1 cellular context compared by ENCODE assay signal in the genomic region with DNA sequence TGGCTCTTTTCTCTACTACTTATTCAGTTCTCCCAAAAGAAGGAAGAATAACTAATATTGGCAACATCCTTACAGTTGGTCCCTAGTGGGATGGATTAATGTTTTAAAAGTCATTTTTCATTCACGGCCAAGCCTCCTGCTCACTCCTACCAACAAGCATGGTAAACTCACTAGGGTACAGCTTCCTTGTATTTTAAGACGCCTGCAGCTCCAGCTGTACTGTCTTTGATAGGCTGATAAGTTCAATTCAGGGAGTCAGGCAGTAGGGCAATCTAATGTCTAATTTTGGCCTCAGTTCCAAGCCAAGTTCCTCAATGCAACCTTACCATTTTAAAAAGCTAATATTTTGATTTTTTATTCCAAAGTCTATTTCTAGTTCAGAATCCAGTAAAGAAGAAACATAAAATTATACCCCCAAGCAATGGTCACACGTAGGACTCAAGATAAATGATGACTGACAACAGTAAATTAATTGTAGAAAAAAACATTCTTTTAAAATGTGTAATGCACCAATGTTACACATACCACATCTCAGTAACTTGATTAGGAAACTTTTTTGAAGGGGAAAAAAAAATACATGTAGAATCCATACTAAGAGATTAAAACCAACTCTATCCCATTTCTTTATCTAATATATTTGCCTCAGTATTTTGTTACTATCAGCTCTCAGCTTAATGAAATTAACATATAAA.
TF ChIP-seq lines count a peak whose summit lies in the region.

No MANE protein-coding gene starts in this region.

TF ChIP-seq in K562, 482 proteins besides CTCF, POLR2A, EP300 and RAD21:
- TF ChIP-seq GTF2E2 (tag; IDR thresholded peaks at IDR 0.05) = no peak
- TF ChIP-seq ZNF445 (CRISPR knock-in tag; IDR thresholded peaks at IDR 0.05; ENCODE audit: low read depth) = no peak
- TF ChIP-seq SNIP1 (IDR thresholded peaks at IDR 0.05; ENCODE audit: low read depth) = no peak
- TF ChIP-seq, protein P1, sequence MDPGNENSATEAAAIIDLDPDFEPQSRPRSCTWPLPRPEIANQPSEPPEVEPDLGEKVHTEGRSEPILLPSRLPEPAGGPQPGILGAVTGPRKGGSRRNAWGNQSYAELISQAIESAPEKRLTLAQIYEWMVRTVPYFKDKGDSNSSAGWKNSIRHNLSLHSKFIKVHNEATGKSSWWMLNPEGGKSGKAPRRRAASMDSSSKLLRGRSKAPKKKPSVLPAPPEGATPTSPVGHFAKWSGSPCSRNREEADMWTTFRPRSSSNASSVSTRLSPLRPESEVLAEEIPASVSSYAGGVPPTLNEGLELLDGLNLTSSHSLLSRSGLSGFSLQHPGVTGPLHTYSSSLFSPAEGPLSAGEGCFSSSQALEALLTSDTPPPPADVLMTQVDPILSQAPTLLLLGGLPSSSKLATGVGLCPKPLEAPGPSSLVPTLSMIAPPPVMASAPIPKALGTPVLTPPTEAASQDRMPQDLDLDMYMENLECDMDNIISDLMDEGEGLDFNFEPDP (CRISPR knock-in tag; IDR thresholded peaks at IDR 0.05) = no peak
- no peak for TF ChIP-seq RBM17 (IDR thresholded peaks at IDR 0.05; ENCODE audit: borderline replicate concordance, low read depth, low read length)
- TF ChIP-seq ILF3 (IDR thresholded peaks at IDR 0.05; ENCODE audit: borderline replicate concordance) = no peak
- TF ChIP-seq, protein P2, sequence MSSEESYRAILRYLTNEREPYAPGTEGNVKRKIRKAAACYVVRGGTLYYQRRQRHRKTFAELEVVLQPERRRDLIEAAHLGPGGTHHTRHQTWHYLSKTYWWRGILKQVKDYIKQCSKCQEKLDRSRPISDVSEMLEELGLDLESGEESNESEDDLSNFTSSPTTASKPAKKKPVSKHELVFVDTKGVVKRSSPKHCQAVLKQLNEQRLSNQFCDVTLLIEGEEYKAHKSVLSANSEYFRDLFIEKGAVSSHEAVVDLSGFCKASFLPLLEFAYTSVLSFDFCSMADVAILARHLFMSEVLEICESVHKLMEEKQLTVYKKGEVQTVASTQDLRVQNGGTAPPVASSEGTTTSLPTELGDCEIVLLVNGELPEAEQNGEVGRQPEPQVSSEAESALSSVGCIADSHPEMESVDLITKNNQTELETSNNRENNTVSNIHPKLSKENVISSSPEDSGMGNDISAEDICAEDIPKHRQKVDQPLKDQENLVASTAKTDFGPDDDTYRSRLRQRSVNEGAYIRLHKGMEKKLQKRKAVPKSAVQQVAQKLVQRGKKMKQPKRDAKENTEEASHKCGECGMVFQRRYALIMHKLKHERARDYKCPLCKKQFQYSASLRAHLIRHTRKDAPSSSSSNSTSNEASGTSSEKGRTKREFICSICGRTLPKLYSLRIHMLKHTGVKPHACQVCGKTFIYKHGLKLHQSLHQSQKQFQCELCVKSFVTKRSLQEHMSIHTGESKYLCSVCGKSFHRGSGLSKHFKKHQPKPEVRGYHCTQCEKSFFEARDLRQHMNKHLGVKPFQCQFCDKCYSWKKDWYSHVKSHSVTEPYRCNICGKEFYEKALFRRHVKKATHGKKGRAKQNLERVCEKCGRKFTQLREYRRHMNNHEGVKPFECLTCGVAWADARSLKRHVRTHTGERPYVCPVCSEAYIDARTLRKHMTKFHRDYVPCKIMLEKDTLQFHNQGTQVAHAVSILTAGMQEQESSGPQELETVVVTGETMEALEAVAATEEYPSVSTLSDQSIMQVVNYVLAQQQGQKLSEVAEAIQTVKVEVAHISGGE (CRISPR knock-in tag; IDR thresholded peaks at IDR 0.05) = no peak
- no peak for TF ChIP-seq RBM14 (IDR thresholded peaks at IDR 0.05; ENCODE audit: borderline replicate concordance, insufficient read depth, low read depth, low read length)
TF ChIP-seq in K562: peak in this region for 0.
